In genomic region chr17:66450857-66451158, GRCh38 we compare ENCODE assay signal across 16 cellular contexts.
"Had no signal": no experiment of that assay in that cellular context is flagged by ENCODE, and none has a peak within 500 bp of the region (broad histone marks: within the 10 kb centered on the region; RNA-seq: fewer than 3 reads in every experiment).

No MANE protein-coding gene starts in this region.

- H3K27me3 ChIP-seq: breast epithelium, hepatocyte, ovary, testis had no signal

- H3K27ac ChIP-seq: breast epithelium, hepatocyte, ovary, testis, VCaP had no signal

- H3K4me3 Mint-ChIP-seq: activated naive CD8-positive, alpha-beta T cell treated with anti-CD3 and anti-CD28 coated beads, Interleukin-2, amount 10 ng/mL, durations not matched to agents 7 days and 5 days; activated T-cell treated with anti-CD3 and anti-CD28 coated beads, Interleukin-2, amount 50 U/mL, for 4 hours; endodermal cell; neural crest cell had no signal

- H3K4me1 ChIP-seq: breast epithelium, testis had no signal

- H3K9me3 Mint-ChIP-seq: endodermal cell, neural crest cell had no signal

- H3K27me3 Mint-ChIP-seq: activated naive CD8-positive, alpha-beta T cell treated with anti-CD3 and anti-CD28 coated beads, Interleukin-2, amount 10 ng/mL, durations not matched to agents 7 days and 5 days had no signal

- ATAC-seq: left ventricle myocardium superior had no signal

- H3K4me2 ChIP-seq: hepatocyte had no signal

- H3K27ac Mint-ChIP-seq: endodermal cell had no signal

- FAIRE-seq: kidney had no signal

- H3K36me3 ChIP-seq: breast epithelium, ovary had no signal

- H2AFZ ChIP-seq: hepatocyte had no signal

- H3K9me3 ChIP-seq: breast epithelium, ovary, testis had no signal

- DNase-seq: activated naive CD8-positive, alpha-beta T cell treated with anti-CD3 and anti-CD28 coated beads, Interleukin-2, amount 10 ng/mL, durations not matched to agents 7 days and 5 days; activated T-cell treated with anti-CD3 and anti-CD28 coated beads, Interleukin-2, amount 50 U/mL, for 4 hours; aorta; kidney; left ventricle myocardium superior; ovary; stimulated activated CD4-positive, alpha-beta T cell treated with anti-CD3 and anti-CD28 coated beads, Interleukin-2, amount 100 ng/mL, for 48 hours; stimulated activated naive CD4-positive, alpha-beta T cell treated with Interleukin-2 at 50 U/mL for 16 hours; SW 1271; T1000; testis had no signal

- H3K4me3 ChIP-seq: breast epithelium, hepatocyte, ovary, testis had no signal
